21 cellular contexts compared by ENCODE assay signal in the genomic region with DNA sequence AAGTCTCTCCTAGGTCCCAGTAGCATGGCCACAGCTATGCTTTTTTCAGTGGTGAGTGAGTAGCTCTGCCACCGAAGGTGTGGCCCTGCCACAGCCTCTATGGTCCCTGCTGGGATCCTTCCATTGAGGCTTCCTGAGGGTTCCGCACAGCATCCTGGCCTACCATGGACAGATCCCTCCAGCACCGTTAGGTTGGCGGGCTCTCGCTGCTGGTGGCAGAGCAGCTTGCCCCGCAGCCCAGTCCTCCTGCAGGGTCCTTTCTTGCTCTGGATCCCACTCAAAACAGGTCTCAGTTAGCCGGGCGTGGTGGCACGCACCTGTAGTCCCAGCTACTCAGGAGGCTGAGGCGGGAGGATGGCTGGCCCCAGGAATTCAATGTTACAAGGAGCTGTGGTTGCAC. TPM values are rescaled to one million over a fixed set of nuclear protein-coding genes. Genes with fewer than 3 reads are reported as not detected.
"Had no signal": no experiment of that assay in that cellular context is flagged by ENCODE, and none has a peak within 500 bp of the region (broad histone marks: within the 10 kb centered on the region; RNA-seq: fewer than 3 reads in every experiment).

No MANE protein-coding gene starts in this region.

- DNase-seq: colonic mucosa; dermis blood vessel endothelial cell; erythroblast; foreskin keratinocyte; left colon; mesendoderm; mucosa of descending colon; naive thymus-derived CD8-positive, alpha-beta T cell; psoas muscle; retina; spleen; stimulated activated CD4-positive, alpha-beta T cell treated with anti-CD3 and anti-CD28 coated beads, Interleukin-15, amount 100 ng/mL, for 24 hours; stimulated activated CD4-positive, alpha-beta T cell treated with anti-CD3 and anti-CD28 coated beads, Interleukin-1b, Interleukin-23, amount 100 ng/mL, for 48 hours; stimulated activated CD4-positive, alpha-beta T cell treated with anti-CD3 and anti-CD28 coated beads, Interleukin-4, amount 100 ng/mL, for 4 hours; stimulated activated naive B cell treated with anti-CD40 and anti-IgM and Interleukin-4, amounts not matched to agents 10 μg/mL and 1 μg/mL and 100 μg/mL, for 72 hours; stimulated activated naive CD8-positive, alpha-beta T cell treated with anti-CD3 and anti-CD28 coated beads, Interleukin-15, amount 100 ng/mL, for 72 hours; testis had no signal

- H3K27ac Mint-ChIP-seq: stimulated activated naive B cell treated with anti-CD40 and anti-IgM and Interleukin-4, amounts not matched to agents 10 μg/mL and 1 μg/mL and 100 μg/mL, for 72 hours; stimulated activated naive CD8-positive, alpha-beta T cell treated with anti-CD3 and anti-CD28 coated beads, Interleukin-15, amount 100 ng/mL, for 72 hours had no signal

- H3K4me3 ChIP-seq: colonic mucosa, mucosa of descending colon, psoas muscle, spleen, testis, tibial nerve had no signal

- H3K36me3 Mint-ChIP-seq: naive thymus-derived CD8-positive, alpha-beta T cell; stimulated activated naive B cell treated with anti-CD40 and anti-IgM and Interleukin-4, amounts not matched to agents 10 μg/mL and 1 μg/mL and 100 μg/mL, for 72 hours had no signal

- H3K27me3 ChIP-seq: testis had no signal

- H3K9me3 ChIP-seq: colonic mucosa, mucosa of descending colon, psoas muscle, testis, tibial nerve had no signal

- ATAC-seq: foreskin keratinocyte; left colon; mucosa of descending colon; naive thymus-derived CD8-positive, alpha-beta T cell; psoas muscle; sciatic nerve; stimulated activated naive B cell treated with anti-CD40 and anti-IgM and Interleukin-4, amounts not matched to agents 10 μg/mL and 1 μg/mL and 100 μg/mL, for 72 hours; stimulated activated naive CD8-positive, alpha-beta T cell treated with anti-CD3 and anti-CD28 coated beads, Interleukin-15, amount 100 ng/mL, for 72 hours had no signal

- H3K27ac ChIP-seq: colonic mucosa, foreskin keratinocyte, psoas muscle, spleen, testis, tibial nerve had no signal

- H3K36me3 ChIP-seq: colonic mucosa, spleen, tibial nerve had no signal

- H3K9me3 Mint-ChIP-seq: naive thymus-derived CD8-positive, alpha-beta T cell; stimulated activated naive B cell treated with anti-CD40 and anti-IgM and Interleukin-4, amounts not matched to agents 10 μg/mL and 1 μg/mL and 100 μg/mL, for 72 hours; stimulated activated naive CD8-positive, alpha-beta T cell treated with anti-CD3 and anti-CD28 coated beads, Interleukin-15, amount 100 ng/mL, for 72 hours had no signal

- H3K4me1 ChIP-seq: colonic mucosa, foreskin keratinocyte, psoas muscle had no signal

- H3K4me3 Mint-ChIP-seq: stimulated activated naive B cell treated with anti-CD40 and anti-IgM and Interleukin-4, amounts not matched to agents 10 μg/mL and 1 μg/mL and 100 μg/mL, for 72 hours had no signal

RNA-seq across cellular contexts. Expression of gene SRPK3, which starts 51.9 kb away (rescaled TPM):
- total RNA-seq: naive thymus-derived CD8-positive, alpha-beta T cell; spleen had no signal
- polyA plus RNA-seq: liver; naive thymus-derived CD8-positive, alpha-beta T cell had no signal

RNA-seq across cellular contexts. Expression of gene L1CAM, which starts 53.2 kb away (rescaled TPM):
- total RNA-seq: endothelial cell of umbilical vein had no signal
- polyA plus RNA-seq: naive thymus-derived CD8-positive, alpha-beta T cell had no signal
